Comparison of ENCODE assay signal across 14 cellular contexts in genomic region chr7:80781146-80781545, GRCh38.
A peak's percentile ranks its signal among the peaks of the same experiment; 100 is the strongest.
DNase-seq lines count a peak whose midpoint lies in the region; ATAC-seq and TF ChIP-seq lines count a peak whose summit lies in the region.
"Had no signal": no experiment of that assay in that cellular context is flagged by ENCODE, and none has a peak within 500 bp of the region (broad histone marks: within the 10 kb centered on the region; RNA-seq: fewer than 3 reads in every experiment).

No MANE protein-coding gene starts in this region.

- CTCF ChIA-PET in Panc1 (lab: Charles Lee) = no interaction called here

- no peak for TF ChIP-seq CTCF in Panc1 (IDR thresholded peaks at IDR 0.05)
- no peak for TF ChIP-seq CTCF in heart left ventricle (IDR thresholded peaks at IDR 0.05)

- intact Hi-C loops in Panc1 (cut with micrococcal nuclease; ENCODE audit: unreplicated experiment) (no loop called here), heart left ventricle (cut with DNase I) (loop anchor here in 2 of 10 donors (10.0 kb wide), 1 partner anchor 134 kb away; the partner anchor contains the start of gene SEMA3C (in 2 of the 2))

- ATAC-seq in Panc1 (no peak), heart left ventricle (peak in 2 of 4 donors; percentile 9 to 50), GM18909 (IDR thresholded peaks at IDR 0.05; ENCODE audit: poor library complexity, unreplicated experiment) (no peak)

- H3K9me3 ChIP-seq in Panc1 (ENCODE audit: control insufficient read depth, insufficient read depth, low read depth, low read length) = no peaks in the 10 kb centered on the region
- H3K9me3 ChIP-seq in heart left ventricle = no peaks in the 10 kb centered on the region
- H3K9me3 ChIP-seq: Peyer's patch had no signal

- in situ Hi-C loops in Panc1 (cut with HindIII; ENCODE audit: low pct_unique_long_range_greater_than_20kb, low sequenced_read_pairs) = no loop called here

- no peak for TF ChIP-seq POLR2A in heart left ventricle (IDR thresholded peaks at IDR 0.05)

- peaks cover 67% of the 10 kb centered on the region for H3K4me1 ChIP-seq in ACC112 (ENCODE audit: control insufficient read depth, insufficient read depth, low read length, unreplicated experiment)
- H3K4me1 ChIP-seq in Panc1 (ENCODE audit: control insufficient read depth, insufficient read depth, low read length) = peaks cover 55% of the 10 kb centered on the region
- H3K4me1 ChIP-seq in heart left ventricle = peaks cover 0 to 46% (median 11%) of the 10 kb centered on the region in 12 donors
- H3K4me1 ChIP-seq: Peyer's patch had no signal

- H3K79me2 ChIP-seq in ACC112 (ENCODE audit: control insufficient read depth, insufficient read depth, low read length, unreplicated experiment) = peaks cover 9% of the 10 kb centered on the region

- BruUV-seq in Panc1 (replicated peaks; lab: Mats Ljungman, UMichigan) = no TSS peak

- no peak for DNase-seq in Panc1 (ENCODE audit: low read depth, low spot score)
- DNase-seq in heart left ventricle = no peak
- peak; percentile 47 for DNase-seq in renal cortical epithelial cell (ENCODE audit: low read depth)
- DNase-seq in stimulated activated CD4-positive, alpha-beta T cell treated with anti-CD3 and anti-CD28 coated beads, Interleukin-4, amount 100 ng/mL, for 1 hour = no peak
- no peak for DNase-seq in stimulated activated CD4-positive, alpha-beta T cell treated with anti-CD3 and anti-CD28 coated beads, Interleukin-15, amount 100 ng/mL, for 24 hours
- no peak for DNase-seq in NCI-H1694 treated with DMSO at 0.1 percent for 48 hours (lab: John Stamatoyannopoulos, UW)
- DNase-seq: activated naive CD4-positive, alpha-beta T cell treated with anti-CD3 and anti-CD28 coated beads, Interleukin-2, amount 10 ng/mL, durations not matched to agents 7 days and 5 days; cerebellar nuclear complex; KBM-7; NCI-H2107; Peyer's patch had no signal

- peak overlapping the region; percentile 68 for H3K27ac ChIP-seq in ACC112 (ENCODE audit: low read depth, low read length)
- H3K27ac ChIP-seq in Panc1 (ENCODE audit: low read length) = peak overlapping the region; percentile 81
- peak overlapping the region; percentile 6 to 86 (median 59) for H3K27ac ChIP-seq in heart left ventricle

- H3K36me3 ChIP-seq in ACC112 (ENCODE audit: insufficient read depth, low read length) (peaks cover 22% of the 10 kb centered on the region), Panc1 (ENCODE audit: control insufficient read depth, insufficient read depth, low read length) (peaks cover 14% of the 10 kb centered on the region), heart left ventricle (no peaks in the 10 kb centered on the region)
- H3K36me3 ChIP-seq: Peyer's patch had no signal

- H3K27me3 ChIP-seq in ACC112 (ENCODE audit: insufficient read depth, low read length) (no peaks in the 10 kb centered on the region), Panc1 (ENCODE audit: control insufficient read depth, insufficient read depth, low read length) (no peaks in the 10 kb centered on the region), heart left ventricle (no peaks in the 10 kb centered on the region)
- H3K27me3 ChIP-seq: Peyer's patch had no signal

- H2AFZ ChIP-seq in ACC112 (ENCODE audit: low read length, unreplicated experiment) = peak overlapping the region; percentile 10

- no peak overlapping the region for H3K4me3 ChIP-seq in ACC112 (ENCODE audit: low read depth, low read length)
- no peak overlapping the region for H3K4me3 ChIP-seq in Panc1 (ENCODE audit: low read depth in 2 of 2, low read length in 2 of 2)
- H3K4me3 ChIP-seq in heart left ventricle = no peak overlapping the region
- H3K4me3 ChIP-seq: Peyer's patch, smooth muscle cell had no signal

- 46 to 56% (median 51%) methylated on average over 2 of the region's 2 CpGs for WGBS in heart left ventricle, 4 donors

- POLR2A ChIA-PET in Panc1 (lab: Charles Lee) = no interaction called here
